In the genomic region with DNA sequence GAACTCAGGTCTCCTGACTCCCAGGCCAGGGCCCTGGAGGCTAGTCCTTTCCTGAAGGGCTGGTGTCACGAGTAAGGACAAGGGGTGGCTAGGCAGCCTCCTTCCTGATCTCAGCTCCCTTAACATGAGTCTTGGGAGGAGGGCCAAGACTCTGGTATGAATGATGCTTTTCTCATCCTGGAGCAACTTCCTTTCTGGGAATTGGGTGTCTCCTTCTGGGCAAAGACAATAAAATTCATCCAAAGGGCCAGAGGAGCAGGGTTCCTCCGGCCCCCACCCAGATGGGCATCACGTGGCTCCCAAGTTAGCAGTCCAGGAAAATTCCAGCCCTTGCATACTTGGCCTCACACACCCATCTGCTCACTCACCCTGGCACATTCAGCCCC, we compare ENCODE assay signal across 7 cellular contexts. TPM values are rescaled to one million over a fixed set of nuclear protein-coding genes. Genes with fewer than 3 reads are reported as not detected.
A peak's percentile ranks its signal among the peaks of the same experiment; 100 is the strongest.
DNase-seq lines count a peak whose midpoint lies in the region; ATAC-seq, FAIRE-seq and TF ChIP-seq lines count a peak whose summit lies in the region.

A gene (plus strand): TSS at position 335 of the 386 bp plus-strand sequence. CDS start 200 bp downstream, outside the sequence.

- H2AFZ ChIP-seq in Loucy (ENCODE audit: low read length) (peak within 1 kb of the TSS; percentile 70; the same call in 1 of the 2 replicates), mammary epithelial cell (ENCODE audit: low read depth, low read length) (peak within 1 kb of the TSS; percentile 74), HepG2 (ENCODE audit: low read length) (peak within 1 kb of the TSS; percentile 30)

- TF ChIP-seq RAD21 in HepG2 (CRISPR knock-in tag; IDR thresholded peaks at IDR 0.05), result no peak

- H3K27me3 ChIP-seq in Loucy (ENCODE audit: insufficient read depth, low read length, poor library complexity, severe bottlenecking) (no peaks in the 10 kb centered on the region), mammary epithelial cell (ENCODE audit: insufficient read depth, low read length) (no peaks in the 10 kb centered on the region), HepG2 (ENCODE audit: control insufficient read depth in 1 of 2, insufficient read depth in 2 of 2, low read length in 2 of 2) (no peaks in the 10 kb centered on the region), tibial artery (no peaks in the 10 kb centered on the region)

- CTCF ChIA-PET in mammary epithelial cell (lab: Charles Lee; ENCODE audit: low non-redundant PET), result no interaction called here
- CTCF ChIA-PET in HepG2 (lab: Yijun Ruan, JAX; ENCODE audit: low intra/inter-chr PET ratio, low total read pairs), result no interaction called here

- POLR2A ChIA-PET in HepG2 (lab: Yijun Ruan, JAX), result interaction anchor here (1.4 to 7.1 kb wide), 4 partner anchors 11 to 90 kb away, joined by 4 to 48 read pairs (median 13); a partner anchor contains a TSS

- no peak for ATAC-seq in HepG2
- ATAC-seq in GM19463 (IDR thresholded peaks at IDR 0.05; ENCODE audit: unreplicated experiment), result no peak

- TF ChIP-seq CTCF in Loucy (conservative IDR thresholded peaks at IDR 0.05; ENCODE audit: low read length) (no peak), mammary epithelial cell (conservative IDR thresholded peaks at IDR 0.05 in 1 of 2, IDR thresholded peaks at IDR 0.05 in 1 of 2; ENCODE audit: extremely low read depth in 1 of 2, insufficient read depth in 1 of 2, low read depth in 1 of 2, low read length in 2 of 2) (no peak), HepG2 (CRISPR knock-in tag; IDR thresholded peaks at IDR 0.05) (no peak), tibial artery (IDR thresholded peaks at IDR 0.05) (no peak)

- H3K9me3 ChIP-seq in Loucy (ENCODE audit: insufficient read depth, low read depth, low read length) (no peaks in the 10 kb centered on the region), mammary epithelial cell (replicated peaks; ENCODE audit: insufficient read depth, low read length) (no peaks in the 10 kb centered on the region), HepG2 (ENCODE audit: low read length) (no peaks in the 10 kb centered on the region), tibial artery (no peaks in the 10 kb centered on the region)

- TF ChIP-seq EP300 in HepG2 (IDR thresholded peaks at IDR 0.05; ENCODE audit: low read depth in 2 of 2, low read length in 2 of 2) (no peak), HepG2 (CRISPR knock-in tag; IDR thresholded peaks at IDR 0.05; ENCODE audit: borderline replicate concordance) (no peak)

- H3K27ac ChIP-seq in mammary epithelial cell (ENCODE audit: insufficient read depth, low read depth, low read length) (no peak within 1 kb of the TSS), HepG2 (ENCODE audit: extremely low read length, insufficient read depth, low read length) (no peak within 1 kb of the TSS), tibial artery (peak within 1 kb of the TSS; percentile 6 to 31)

- no TSS peak for BruUV-seq in mammary epithelial cell (replicated peaks; lab: Mats Ljungman, UMichigan)
- no TSS peak for BruUV-seq in HepG2 (replicated peaks; lab: Mats Ljungman, UMichigan)

- H3K4me2 ChIP-seq in Loucy (ENCODE audit: low read depth, low read length, poor library complexity, severe bottlenecking), result peak within 1 kb of the TSS; percentile 99
- no peak within 1 kb of the TSS for H3K4me2 ChIP-seq in mammary epithelial cell (ENCODE audit: insufficient read depth, low read depth, low read length)
- H3K4me2 ChIP-seq in HepG2 (ENCODE audit: low read depth, low read length), result peak within 1 kb of the TSS; percentile 72

- intact Hi-C loops in mammary epithelial cell (cut with micrococcal nuclease) (no loop called here), HepG2 (cut with micrococcal nuclease; ENCODE audit: unreplicated experiment) (no loop called here), tibial artery (cut with DNase I; ENCODE audit: low total_unique reads) (no loop called here)

- H3K79me2 ChIP-seq in Loucy (ENCODE audit: insufficient read depth, low read length), result peaks cover 9% of the 10 kb centered on the region
- no peaks in the 10 kb centered on the region for H3K79me2 ChIP-seq in mammary epithelial cell (ENCODE audit: insufficient read depth, low read length)
- no peaks in the 10 kb centered on the region for H3K79me2 ChIP-seq in HepG2 (ENCODE audit: insufficient read depth, low read length)

- WGBS in mammary epithelial cell (ENCODE audit: low coverage, missing lambda C conversion rate), result 29% methylated on average over 3 of the region's 3 CpGs
- WGBS in HepG2 (ENCODE audit: low lambda C conversion rate), result 10% methylated on average over 3 of the region's 3 CpGs

- H3K36me3 ChIP-seq in Loucy (ENCODE audit: insufficient read depth, low read length), result no peaks in the 10 kb centered on the region
- no peaks in the 10 kb centered on the region for H3K36me3 ChIP-seq in mammary epithelial cell (ENCODE audit: insufficient read depth, low read length)
- H3K36me3 ChIP-seq in HepG2 (replicated peaks in 1 of 2; ENCODE audit: control insufficient read depth in 1 of 2, insufficient read depth in 2 of 2, low read length in 2 of 2), result no peaks in the 10 kb centered on the region
- no peaks in the 10 kb centered on the region for H3K36me3 ChIP-seq in tibial artery

- no peaks in the 10 kb centered on the region for H3K9me2 ChIP-seq in Loucy (replicated peaks; ENCODE audit: low read depth, low read length)

- no peak for FAIRE-seq in HepG2 (lab: Jason Lieb, UNC)
- no peak for FAIRE-seq in RCC 7860 (lab: Jason Lieb, UNC)

- in situ Hi-C loops in mammary epithelial cell (cut with MboI; ENCODE audit: low sequenced_read_pairs in 2 of 2) (no loop called here), HepG2 (cut with HindIII; ENCODE audit: extremely low pct_ligation_motif_present, low pct_unique_long_range_greater_than_20kb) (no loop called here)

- peaks cover 6% of the 10 kb centered on the region; the same call in 1 of the 2 replicates for H3F3A ChIP-seq in Loucy (ENCODE audit: low read depth)

- no peak for TF ChIP-seq POLR2A in HepG2 (IDR thresholded peaks at IDR 0.05; ENCODE audit: insufficient read depth in 1 of 2, low read depth in 2 of 2, low read length in 2 of 2)

- H4K20me1 ChIP-seq in Loucy (ENCODE audit: insufficient read depth, low read length, poor library complexity, severe bottlenecking), result no peaks in the 10 kb centered on the region
- H4K20me1 ChIP-seq in mammary epithelial cell (ENCODE audit: insufficient read depth, low read length), result no peaks in the 10 kb centered on the region
- no peaks in the 10 kb centered on the region for H4K20me1 ChIP-seq in HepG2 (ENCODE audit: insufficient read depth, low read length)

- H3K4me3 ChIP-seq in Loucy (ENCODE audit: low read length, poor library complexity, severe bottlenecking), result no peak within 1 kb of the TSS
- H3K4me3 ChIP-seq in mammary epithelial cell (replicated peaks in 1 of 3; ENCODE audit: insufficient read depth in 1 of 3, low read depth in 2 of 3, low read length in 3 of 3), result no peak within 1 kb of the TSS
- peak within 1 kb of the TSS in 2 of 3 experiments; percentile 22 to 58; a peak in 3 of 6 replicates for H3K4me3 ChIP-seq in HepG2 (replicated peaks in 1 of 3; ENCODE audit: insufficient read depth in 1 of 3, low read depth in 2 of 3, low read length in 3 of 3)
- H3K4me3 ChIP-seq in tibial artery, result no peak within 1 kb of the TSS

- DNase-seq in mammary epithelial cell (no peak), HepG2 (ENCODE audit: low spot score) (no peak), tibial artery (peak; percentile 53 to 74), NCI-H146 (lab: John Stamatoyannopoulos, UW) (no peak), RCC 7860 (ENCODE audit: low spot score) (no peak)

- peak within 1 kb of the TSS; percentile 95 for H3K9ac ChIP-seq in Loucy (ENCODE audit: low read depth, low read length, poor library complexity, severe bottlenecking)
- H3K9ac ChIP-seq in mammary epithelial cell (ENCODE audit: insufficient read depth, low read length), result no peak within 1 kb of the TSS
- peak within 1 kb of the TSS; percentile 30; the same call in 1 of the 2 replicates for H3K9ac ChIP-seq in HepG2 (ENCODE audit: insufficient read depth, low read depth, low read length)

- dilution Hi-C loops in mammary epithelial cell (cut with HindIII; ENCODE audit: low sequenced_read_pairs), result no loop called here

- H3K4me1 ChIP-seq in Loucy (ENCODE audit: insufficient read depth, low read length, poor library complexity, severe bottlenecking), result peaks cover 40% of the 10 kb centered on the region
- H3K4me1 ChIP-seq in mammary epithelial cell (ENCODE audit: insufficient read depth, low read length), result peaks cover 34% of the 10 kb centered on the region
- H3K4me1 ChIP-seq in HepG2 (ENCODE audit: insufficient read depth, low read length), result peaks cover 83% of the 10 kb centered on the region
- peaks cover 0 to 32% (median 21%) of the 10 kb centered on the region in 4 donors for H3K4me1 ChIP-seq in tibial artery

TF ChIP-seq in HepG2, 621 proteins besides CTCF, POLR2A, EP300 and RAD21 (continues in another document):
- TF ChIP-seq TBX3 (IDR thresholded peaks at IDR 0.05; ENCODE audit: borderline replicate concordance) (no peak), FOXJ3 (CRISPR knock-in tag; IDR thresholded peaks at IDR 0.05; ENCODE audit: borderline replicate concordance) (no peak)

RNA-seq across cellular contexts. Expression of the gene that starts here (rescaled TPM):
- total RNA-seq in mammary epithelial cell (under 1 TPM in 1 of 2 donors, not detected in 1; 0.17 TPM), HepG2 (2016; rRNA removed; fragmentation: Illumina TruSeq; extraction: Trizol) (0.15 and 0.45 TPM in 2 replicates)
- polyA plus RNA-seq in mammary epithelial cell (0.10 TPM), HepG2 (2011; rRNA removed) (0.70 and 1.1 TPM in 2 replicates)
- not detected for polyA minus RNA-seq in mammary epithelial cell
- total RNA-seq in HepG2 (2016; cell fraction: cytosol; rRNA removed; fragmentation: Illumina TruSeq; extraction: Trizol; ENCODE audit: low read depth), result 0.30 TPM in 1 of 2 replicates, not detected in the other
- total RNA-seq in HepG2 (2016; cell fraction: insoluble cytoplasmic fraction; rRNA removed; fragmentation: Illumina TruSeq; extraction: Trizol), result 0.28 TPM in 1 of 2 replicates, not detected in the other
- 0.31 and 0.65 TPM in 2 replicates for total RNA-seq in HepG2 (2016; cell fraction: membrane; rRNA removed; fragmentation: Illumina TruSeq; extraction: Trizol)
- total RNA-seq in HepG2 (2016; cell fraction: nucleus; rRNA removed; fragmentation: Illumina TruSeq; extraction: Trizol), result 0.41 TPM in 1 of 2 replicates, not detected in the other
- 0.67 and 1.1 TPM in 2 replicates for polyA plus RNA-seq in HepG2 (2011; cell fraction: cytosol; rRNA removed)
- polyA plus RNA-seq in HepG2 (2011; cell fraction: nucleus; rRNA removed), result 0.51 and 0.55 TPM in 2 replicates
- polyA plus RNA-seq in HepG2 (2012), result 0.94 and 1.4 TPM in 2 replicates
- polyA plus RNA-seq in HepG2 (2016; cell fraction: cytosol; fragmentation: Illumina TruSeq; extraction: Trizol; ENCODE audit: low read depth), result 0.37 and 0.38 TPM in 2 replicates
- polyA plus RNA-seq in HepG2 (2016; cell fraction: insoluble cytoplasmic fraction; fragmentation: Illumina TruSeq; extraction: Trizol; ENCODE audit: low read depth), result 0.44 and 0.56 TPM in 2 replicates
- polyA plus RNA-seq in HepG2 (2016; cell fraction: membrane; fragmentation: Illumina TruSeq; extraction: Trizol; ENCODE audit: low read depth), result 0.42 and 0.56 TPM in 2 replicates
- polyA plus RNA-seq in HepG2 (2016; cell fraction: nucleus; fragmentation: Illumina TruSeq; extraction: Trizol; ENCODE audit: insufficient read depth, low read depth), result 0.89 TPM in 1 of 2 replicates, not detected in the other
- 0.44 and 1.3 TPM in 2 replicates for polyA minus RNA-seq in HepG2 (2011; rRNA and poly(A)+ RNA removed; ENCODE audit: low replicate concordance)
- polyA minus RNA-seq in HepG2 (2011; cell fraction: cytosol; rRNA and poly(A)+ RNA removed), result 0.70 TPM in 1 of 2 replicates, not detected in the other
- polyA minus RNA-seq in HepG2 (2011; cell fraction: nucleus; rRNA and poly(A)+ RNA removed), result not detected in 2 replicates

Comparison
In these comparisons a context has a peak if more than half of its experiments do, and no peak if none do; other contexts are left out.
1. H3K4me3 ChIP-seq: peak in HepG2 (2 of 3); none in Loucy (single experiment), mammary epithelial cell (0 of 3) and tibial artery (0 of 2).
2. DNase-seq: peak in tibial artery (2 of 2); none in mammary epithelial cell (single experiment), HepG2 (single experiment), NCI-H146 (single experiment) and RCC 7860 (single experiment).
3. H3K27ac ChIP-seq: peak in tibial artery (2 of 2); none in mammary epithelial cell (single experiment) and HepG2 (single experiment).
4. Peak in every context shown above with its lines, with median percentiles within 50 percentile points of each other: H2AFZ ChIP-seq.